ENCODE assay signal across 9 cellular contexts in the genomic region with DNA sequence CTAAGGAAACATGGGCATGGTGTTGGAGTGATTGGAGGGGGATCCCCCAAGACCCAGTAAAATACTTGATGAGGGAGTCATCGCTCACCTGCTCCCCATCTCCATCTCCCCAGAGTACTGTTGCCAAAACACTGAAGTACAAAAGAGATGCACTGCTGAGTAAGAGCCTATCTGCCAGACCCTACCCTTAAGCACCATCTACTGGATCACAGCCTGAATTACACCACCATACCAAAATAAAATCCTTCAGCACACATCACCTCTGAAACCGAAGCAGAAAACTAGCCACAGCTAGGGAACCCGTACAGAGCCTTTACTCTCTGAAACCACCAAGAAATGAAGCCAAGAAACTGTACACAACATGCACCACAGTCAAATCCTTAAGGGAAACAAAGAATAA.
A peak's percentile ranks its signal among the peaks of the same experiment; 100 is the strongest.
DNase-seq lines count a peak whose midpoint lies in the region; ATAC-seq and TF ChIP-seq lines count a peak whose summit lies in the region.
"Had no signal": no experiment of that assay in that cellular context is flagged by ENCODE, and none has a peak within 500 bp of the region (broad histone marks: within the 10 kb centered on the region; RNA-seq: fewer than 3 reads in every experiment).

No MANE protein-coding gene starts in this region.

- H3K27me3 ChIP-seq in Panc1 (ENCODE audit: control insufficient read depth, insufficient read depth, low read length): no peaks in the 10 kb centered on the region

- ATAC-seq in HG02870 (IDR thresholded peaks at IDR 0.05; ENCODE audit: unreplicated experiment) (peak; percentile 74), Panc1 (no peak; the same call in 1 of the 2 replicates), HG02973 (IDR thresholded peaks at IDR 0.05; ENCODE audit: unreplicated experiment) (no peak)
- ATAC-seq in activated CD4-positive, CD25-positive, alpha-beta regulatory T cell treated with anti-CD3 and anti-CD28 coated beads, Interleukin-2, amount 50 U/mL, for 24 hours: no peak

- in situ Hi-C loops in Panc1 (cut with HindIII; ENCODE audit: low pct_unique_long_range_greater_than_20kb, low sequenced_read_pairs): no loop called here

- H3K4me1 ChIP-seq in Panc1 (ENCODE audit: control insufficient read depth, insufficient read depth, low read length): no peaks in the 10 kb centered on the region

- TF ChIP-seq CTCF in Panc1 (IDR thresholded peaks at IDR 0.05): peak; percentile 57

- no peak overlapping the region for H3K27ac ChIP-seq in Panc1 (ENCODE audit: low read length)

- no peak overlapping the region for H3K4me3 ChIP-seq in Panc1 (ENCODE audit: low read depth in 2 of 2, low read length in 2 of 2)

- DNase-seq in ELF-1 (ENCODE audit: low read depth, low spot score): peak; percentile 71
- DNase-seq in Panc1 (ENCODE audit: low read depth, low spot score): no peak
- peak; percentile 12 for DNase-seq in iPS-NIHi11 (ENCODE audit: low spot score)
- no peak for DNase-seq in NCI-H510A (lab: John Stamatoyannopoulos, UW)
- no peak for DNase-seq in cardiac septum (ENCODE audit: low spot score)
- DNase-seq: activated T-cell treated with anti-CD3 and anti-CD28 coated beads, Interleukin-2, amount 50 U/mL, for 1 hour had no signal

- H3K36me3 ChIP-seq in Panc1 (ENCODE audit: control insufficient read depth, insufficient read depth, low read length): no peaks in the 10 kb centered on the region

- BruUV-seq in Panc1 (replicated peaks; lab: Mats Ljungman, UMichigan): no TSS peak

- intact Hi-C loops in Panc1 (cut with micrococcal nuclease; ENCODE audit: unreplicated experiment): loop anchor here (5.0 kb wide), 1 partner anchor 411 kb away; no protein-coding TSS in a partner anchor
- intact Hi-C loops in cardiac septum (cut with DNase I): no loop called here

- no peaks in the 10 kb centered on the region for H3K9me3 ChIP-seq in Panc1 (ENCODE audit: control insufficient read depth, insufficient read depth, low read depth, low read length)

- CTCF ChIA-PET in Panc1 (lab: Charles Lee): no interaction called here

- POLR2A ChIA-PET in Panc1 (lab: Charles Lee): no interaction called here

Comparison
In these comparisons a context has a peak if more than half of its experiments do, and no peak if none do; other contexts are left out.
1. DNase-seq: peak in ELF-1 (single experiment) and iPS-NIHi11 (single experiment); none in Panc1 (single experiment), NCI-H510A (single experiment) and cardiac septum (single experiment).